16 cellular contexts compared by ENCODE assay signal in the genomic region with DNA sequence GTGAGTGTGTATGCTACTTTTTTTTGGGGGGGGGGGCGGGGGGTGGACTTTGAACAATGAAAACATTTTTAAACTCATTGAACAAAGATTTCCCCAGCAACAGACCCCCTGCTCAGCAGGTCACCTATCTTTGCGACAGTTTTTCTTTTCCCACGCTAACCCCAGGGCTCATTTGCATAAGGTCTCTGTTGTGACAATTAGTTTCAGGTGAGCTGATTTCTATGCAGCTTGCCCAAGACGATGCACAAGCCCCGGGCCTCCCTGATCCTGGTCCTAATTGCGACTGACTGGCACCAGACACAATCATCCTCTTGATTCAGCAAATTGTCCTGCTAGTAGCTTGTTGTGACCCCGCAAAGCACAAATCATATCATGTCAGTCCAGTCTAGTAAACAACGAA. TPM values are rescaled to one million over a fixed set of nuclear protein-coding genes. Genes with fewer than 3 reads are reported as not detected.
A peak's percentile ranks its signal among the peaks of the same experiment; 100 is the strongest.
DNase-seq lines count a peak whose midpoint lies in the region; ATAC-seq and TF ChIP-seq lines count a peak whose summit lies in the region.
"Had no signal": no experiment of that assay in that cellular context is flagged by ENCODE, and none has a peak within 500 bp of the region (broad histone marks: within the 10 kb centered on the region; RNA-seq: fewer than 3 reads in every experiment).

No MANE protein-coding gene starts in this region.

- peaks cover 35% of the 10 kb centered on the region for H3K36me3 Mint-ChIP-seq in HFFc6 (ENCODE audit: low read depth)
- peaks cover 41% of the 10 kb centered on the region for H3K36me3 Mint-ChIP-seq in central memory CD8-positive, alpha-beta T cell (ENCODE audit: insufficient read depth)
- H3K36me3 Mint-ChIP-seq in mesothelial cell of epicardium, result no peaks in the 10 kb centered on the region
- H3K36me3 Mint-ChIP-seq: activated naive CD4-positive, alpha-beta T cell treated with anti-CD3 and anti-CD28 coated beads, Interleukin-2, amount 50 U/mL, for 72 hours had no signal

- no peaks in the 10 kb centered on the region; the same call in 1 of the 2 replicates for H3K36me3 ChIP-seq in ACC112 (ENCODE audit: insufficient read depth, low read length)
- H3K36me3 ChIP-seq: gastrocnemius medialis had no signal

- H3K4me1 ChIP-seq in ACC112 (ENCODE audit: control insufficient read depth, insufficient read depth, low read length, unreplicated experiment), result peaks cover 49% of the 10 kb centered on the region

- H3K4me3 Mint-ChIP-seq in HFFc6 (no peak overlapping the region), mesothelial cell of epicardium (no peak overlapping the region)
- peak overlapping the region; percentile 21 for H3K4me3 Mint-ChIP-seq in central memory CD8-positive, alpha-beta T cell
- H3K4me3 Mint-ChIP-seq: type B pancreatic cell had no signal

- H3K9me3 Mint-ChIP-seq in HFFc6 (no peaks in the 10 kb centered on the region), mesothelial cell of epicardium (no peaks in the 10 kb centered on the region)
- H3K9me3 Mint-ChIP-seq in central memory CD8-positive, alpha-beta T cell, result no peaks in the 10 kb centered on the region
- H3K9me3 Mint-ChIP-seq: activated naive CD4-positive, alpha-beta T cell treated with anti-CD3 and anti-CD28 coated beads, Interleukin-2, amount 50 U/mL, for 72 hours; type B pancreatic cell had no signal

- H3K79me2 ChIP-seq in ACC112 (ENCODE audit: control insufficient read depth, insufficient read depth, low read length, unreplicated experiment), result peaks cover 66% of the 10 kb centered on the region

- H3K27me3 ChIP-seq in ACC112 (ENCODE audit: insufficient read depth, low read length), result no peaks in the 10 kb centered on the region
- H3K27me3 ChIP-seq: gastrocnemius medialis had no signal

- H3K27ac Mint-ChIP-seq in HFFc6, result peak overlapping the region; percentile 73; the same call in 1 of the 2 replicates
- H3K27ac Mint-ChIP-seq in central memory CD8-positive, alpha-beta T cell (ENCODE audit: low read depth), result peak overlapping the region; percentile 85
- peak overlapping the region; percentile 95 for H3K27ac Mint-ChIP-seq in mesothelial cell of epicardium
- H3K27ac Mint-ChIP-seq: activated naive CD4-positive, alpha-beta T cell treated with anti-CD3 and anti-CD28 coated beads, Interleukin-2, amount 50 U/mL, for 72 hours; type B pancreatic cell had no signal

- peak overlapping the region; percentile 52; the same call in 1 of the 2 replicates for H3K27ac ChIP-seq in ACC112 (ENCODE audit: low read depth, low read length)
- H3K27ac ChIP-seq: KMS-11 had no signal

- TF ChIP-seq CTCF in HFFc6 (IDR thresholded peaks at IDR 0.05), result no peak
- TF ChIP-seq CTCF in mesothelial cell of epicardium (IDR thresholded peaks at IDR 0.05; ENCODE audit: unreplicated experiment), result no peak

- no peaks in the 10 kb centered on the region for H3K27me3 Mint-ChIP-seq in HFFc6 (ENCODE audit: insufficient read depth)
- H3K27me3 Mint-ChIP-seq in central memory CD8-positive, alpha-beta T cell, result no peaks in the 10 kb centered on the region
- H3K27me3 Mint-ChIP-seq in mesothelial cell of epicardium (ENCODE audit: low read depth), result no peaks in the 10 kb centered on the region

- no peak for ATAC-seq in central memory CD8-positive, alpha-beta T cell (replicated peaks; ENCODE audit: extremely low read depth, poor library complexity, severe bottlenecking)
- ATAC-seq: activated naive CD4-positive, alpha-beta T cell treated with anti-CD3 and anti-CD28 coated beads, Interleukin-2, amount 50 U/mL, for 72 hours; gastrocnemius medialis had no signal

- no peak overlapping the region for H2AFZ ChIP-seq in ACC112 (ENCODE audit: low read length, unreplicated experiment)

- TF ChIP-seq POLR2A in erythroblast (IDR thresholded peaks at IDR 0.05; ENCODE audit: low read length), result no peak

- H3K4me3 ChIP-seq in ACC112 (ENCODE audit: low read depth, low read length), result no peak overlapping the region
- H3K4me3 ChIP-seq: gastrocnemius medialis had no signal

- H3K4me1 Mint-ChIP-seq in HFFc6 (ENCODE audit: low read depth) (peaks cover 84% of the 10 kb centered on the region), mesothelial cell of epicardium (peaks cover 92% of the 10 kb centered on the region)
- H3K4me1 Mint-ChIP-seq in central memory CD8-positive, alpha-beta T cell, result peaks cover 64% of the 10 kb centered on the region

- DNase-seq in HFFc6 (no peak), mesothelial cell of epicardium (ENCODE audit: low spot score in 2 of 2, unreplicated experiment in 2 of 2) (no peak), erythroblast (lab: John Stamatoyannopoulos, UW) (no peak), superior temporal gyrus (ENCODE audit: extremely low spot score) (no peak), dedifferentiated amniotic fluid mesenchymal stem cell (ENCODE audit: extremely low spot score) (no peak), dermis blood vessel endothelial cell (no peak)
- DNase-seq in central memory CD8-positive, alpha-beta T cell (ENCODE audit: low spot score in 2 of 2), result no peak
- DNase-seq: ACHN, gastrocnemius medialis, NCI-H1436 treated with DMSO at 0.1 percent for 48 hours, NCI-H69, nucleus accumbens had no signal

RNA-seq across cellular contexts. Expression of gene ZEB2, which starts 40.3 kb away (rescaled TPM):
- total RNA-seq in HFFc6 (2021; fragmentation: NEBNext Ultra II Directional; extraction: Animal tissue kit (Norgen Biotek cat#: 25700)), result 10 to 100 TPM; 57.0 to 76.3 (median 62.8) TPM
- total RNA-seq in mesothelial cell of epicardium (105 to 111 TPM (median 110 TPM) in 3 replicates), dermis blood vessel endothelial cell (5.3 and 8.4 TPM in 2 replicates)
